In genomic region chr6:52155791-52156576, GRCh38 we compare ENCODE assay signal across 1 cellular context.
TF ChIP-seq lines count a peak whose summit lies in the region.

No MANE protein-coding gene starts in this region.

TF ChIP-seq in WTC11, 78 proteins besides CTCF, POLR2A, EP300 and RAD21 (continued from another document):
- TF ChIP-seq ERG (CRISPR knock-in tag; IDR thresholded peaks at IDR 0.05), result no peak
- TF ChIP-seq NR3C1 (CRISPR knock-in tag; conservative IDR thresholded peaks at IDR 0.05; ENCODE audit: low read depth), result no peak
